Comparison of ENCODE assay signal across 10 cellular contexts in genomic region chr16:84820771-84821170, GRCh38. TPM values are rescaled to one million over a fixed set of nuclear protein-coding genes. Genes with fewer than 3 reads are reported as not detected.
DNase-seq lines count a peak whose midpoint lies in the region; ATAC-seq and TF ChIP-seq lines count a peak whose summit lies in the region.
"Had no signal": no experiment of that assay in that cellular context is flagged by ENCODE, and none has a peak within 500 bp of the region (broad histone marks: within the 10 kb centered on the region; RNA-seq: fewer than 3 reads in every experiment).

No MANE protein-coding gene starts in this region.

- H3K9me3 ChIP-seq in adrenal gland (replicated peaks in 1 of 3) (no peaks in the 10 kb centered on the region), skeletal muscle tissue (ENCODE audit: control insufficient read depth in 3 of 3, low read length in 3 of 3) (no peaks in the 10 kb centered on the region)

- H3K27ac ChIP-seq in adrenal gland (peak overlapping the region in 3 of 5 donors; percentile 21 to 89 (median 74)), skeletal muscle tissue (ENCODE audit: low read depth, low read length) (peak overlapping the region; percentile 80)

- peak overlapping the region; percentile 86 for H3K4me3 Mint-ChIP-seq in Calu3 (ENCODE audit: low read depth, unreplicated experiment)

- WGBS in adrenal gland, 4 donors = 60 to 71% (median 66%) methylated on average over 3 to 12 of the region's 12 CpGs; no CpG with 5 or more reads in 1 of the 4 donors
- WGBS in lower leg skin, 2 donors = 45 to 56% methylated on average over 7 to 8 of the region's 12 CpGs

- no peak for DNase-seq in Calu3
- DNase-seq in adrenal gland = no peak
- DNase-seq in lower leg skin (ENCODE audit: low spot score in 2 of 2) = no peak
- no peak for DNase-seq in H4 (ENCODE audit: low spot score)
- no peak for DNase-seq in stimulated activated naive CD8-positive, alpha-beta T cell treated with anti-CD3 and anti-CD28 coated beads, Interleukin-15, Interleukin-2, amounts not matched to agents 100 U/mL and 50 U/mL, for 24 hours
- no peak for DNase-seq in activated CD8-positive, alpha-beta memory T cell treated with anti-CD3 and anti-CD28 coated beads, Interleukin-2, amount 50 U/mL, for 4 hours
- no peak for DNase-seq in MV-4-11 (lab: John Stamatoyannopoulos, UW)
- DNase-seq: activated gamma-delta T cell treated with Interleukin-2 at 50 U/mL for 16 hours, NCI-H1930 had no signal

- CTCF ChIA-PET in Calu3 (lab: Charles Lee) = interaction anchor here (1.0 kb wide), 1 partner anchor 18 kb away, joined by 3 read pairs; no protein-coding TSS in a partner anchor

- no peak for TF ChIP-seq CTCF in Calu3 (IDR thresholded peaks at IDR 0.05; ENCODE audit: unreplicated experiment)
- no peak for TF ChIP-seq CTCF in adrenal gland (IDR thresholded peaks at IDR 0.05)
- no peak for TF ChIP-seq CTCF in lower leg skin (IDR thresholded peaks at IDR 0.05)

- H3K9ac ChIP-seq in skeletal muscle tissue (ENCODE audit: low read depth in 1 of 3, low read length in 3 of 3) = peak overlapping the region; percentile 52 to 82 (median 75)

- intact Hi-C loops in Calu3 (cut with micrococcal nuclease; ENCODE audit: unreplicated experiment) = no loop called here
- intact Hi-C loops in adrenal gland (cut with DNase I) = no loop called here
- intact Hi-C loops in lower leg skin (cut with DNase I; ENCODE audit: low total_unique reads) = no loop called here

- peaks cover 17% of the 10 kb centered on the region for H3K36me3 Mint-ChIP-seq in Calu3 (ENCODE audit: insufficient read depth, unreplicated experiment)

- BruUV-seq in Calu3 (replicated peaks; lab: Mats Ljungman, UMichigan) = no TSS peak

- peaks cover 0 to 16% of the 10 kb centered on the region in 2 donors for H3K4me1 ChIP-seq in adrenal gland (replicated peaks in 1 of 2)
- peaks cover 24 to 30% (median 28%) of the 10 kb centered on the region in 3 donors for H3K4me1 ChIP-seq in skeletal muscle tissue (ENCODE audit: control insufficient read depth in 3 of 3, insufficient read depth in 3 of 3, low read length in 3 of 3)

- H3K27ac Mint-ChIP-seq in Calu3 (ENCODE audit: unreplicated experiment) = no peak overlapping the region

- H3K9me3 Mint-ChIP-seq in Calu3 (ENCODE audit: low read depth, unreplicated experiment) = no peaks in the 10 kb centered on the region

- peaks cover 24% of the 10 kb centered on the region for H3K4me1 Mint-ChIP-seq in Calu3 (ENCODE audit: low read depth, unreplicated experiment)

- ATAC-seq in stimulated activated naive CD8-positive, alpha-beta T cell treated with anti-CD3 and anti-CD28 coated beads, Interleukin-15, Interleukin-2, amounts not matched to agents 100 U/mL and 50 U/mL, for 24 hours = no peak

- H3K36me3 ChIP-seq in adrenal gland (replicated peaks in 1 of 2) = no peaks in the 10 kb centered on the region
- no peaks in the 10 kb centered on the region for H3K36me3 ChIP-seq in skeletal muscle tissue (ENCODE audit: control insufficient read depth in 3 of 3, insufficient read depth in 3 of 3, low read length in 3 of 3)

- peaks cover 10% of the 10 kb centered on the region for H3K27me3 ChIP-seq in adrenal gland
- peaks cover 24 to 48% (median 38%) of the 10 kb centered on the region in 3 donors for H3K27me3 ChIP-seq in skeletal muscle tissue (ENCODE audit: control insufficient read depth in 3 of 3, insufficient read depth in 3 of 3, low read length in 3 of 3)

- TF ChIP-seq POLR2A in adrenal gland (IDR thresholded peaks at IDR 0.05) (no peak), lower leg skin (IDR thresholded peaks at IDR 0.05) (no peak)

- peak overlapping the region in 2 of 4 donors; percentile 1 to 56 for H3K4me3 ChIP-seq in adrenal gland
- H3K4me3 ChIP-seq in lower leg skin (ENCODE audit: low read depth, poor library complexity, severe bottlenecking) = peak overlapping the region; percentile 25
- peak overlapping the region; percentile 78 to 93 (median 87) for H3K4me3 ChIP-seq in skeletal muscle tissue (ENCODE audit: low read length in 3 of 3)

- peaks cover 97% of the 10 kb centered on the region for H3K27me3 Mint-ChIP-seq in Calu3 (ENCODE audit: unreplicated experiment)

RNA-seq across cellular contexts. Expression of gene CRISPLD2, which starts 1.0 kb away (rescaled TPM):
- total RNA-seq in Calu3 (2022) (5.9 and 6.5 TPM in 2 replicates), adrenal gland (100 to 1,000 TPM in 3 of 8 donors, 10 to 100 TPM in 5; 34.6 to 362 (median 85.3) TPM), lower leg skin (100 to 1,000 TPM in 1 of 4 donors, 10 to 100 TPM in 3; 48.0 to 105 (median 69.5) TPM), skeletal muscle tissue (7.3 TPM)
- 10 to 100 TPM; 21.0 to 43.8 (median 42.1) TPM for polyA plus RNA-seq in adrenal gland
- 5.7 and 10.3 TPM in 2 replicates for total RNA-seq in H4 (2014; rRNA removed; shearing (Covaris generic))
